12 cellular contexts compared by ENCODE assay signal in genomic region chr19:5628470-5628869, GRCh38. TPM values are rescaled to one million over a fixed set of nuclear protein-coding genes. Genes with fewer than 3 reads are reported as not detected.
DNase-seq lines count a peak whose midpoint lies in the region; ATAC-seq and FAIRE-seq lines count a peak whose summit lies in the region.
"Had no signal": no experiment of that assay in that cellular context is flagged by ENCODE, and none has a peak within 500 bp of the region (broad histone marks: within the 10 kb centered on the region; RNA-seq: fewer than 3 reads in every experiment).

No MANE protein-coding gene starts in this region.

- no peak for FAIRE-seq in frontal cortex (lab: Jason Lieb, UNC)
- FAIRE-seq: endometrium, RCC 7860, small intestine had no signal

- H3K27ac Mint-ChIP-seq in activated CD4-positive, alpha-beta memory T cell treated with anti-CD3 and anti-CD28 coated beads for 36 hours = peak overlapping the region; percentile 51
- H3K27ac Mint-ChIP-seq in memory B cell = peak overlapping the region; percentile 76

- CTCF ChIA-PET in activated CD4-positive, alpha-beta memory T cell treated with anti-CD3 and anti-CD28 coated beads for 36 hours (lab: Charles Lee) = no interaction called here

- H3K27me3 Mint-ChIP-seq in activated CD4-positive, alpha-beta memory T cell treated with anti-CD3 and anti-CD28 coated beads for 36 hours = no peaks in the 10 kb centered on the region
- H3K27me3 Mint-ChIP-seq in memory B cell = no peaks in the 10 kb centered on the region

- H3K4me3 Mint-ChIP-seq in activated CD4-positive, alpha-beta memory T cell treated with anti-CD3 and anti-CD28 coated beads for 36 hours = no peak overlapping the region
- peak overlapping the region; percentile 66 for H3K4me3 Mint-ChIP-seq in memory B cell

- POLR2A ChIA-PET in activated CD4-positive, alpha-beta memory T cell treated with anti-CD3 and anti-CD28 coated beads for 36 hours (lab: Charles Lee) = no interaction called here

- intact Hi-C loops in activated CD4-positive, alpha-beta memory T cell treated with anti-CD3 and anti-CD28 coated beads for 36 hours (cut with micrococcal nuclease) = no loop called here

- peaks cover 76% of the 10 kb centered on the region for H3K4me1 Mint-ChIP-seq in activated CD4-positive, alpha-beta memory T cell treated with anti-CD3 and anti-CD28 coated beads for 36 hours (ENCODE audit: low read depth)
- peaks cover 44% of the 10 kb centered on the region for H3K4me1 Mint-ChIP-seq in memory B cell

- peaks cover 63% of the 10 kb centered on the region for H3K36me3 Mint-ChIP-seq in activated CD4-positive, alpha-beta memory T cell treated with anti-CD3 and anti-CD28 coated beads for 36 hours
- H3K36me3 Mint-ChIP-seq in memory B cell = peaks cover 19% of the 10 kb centered on the region

- no peak for ATAC-seq in memory B cell (ENCODE audit: low read depth)

- DNase-seq in AG08395 (ENCODE audit: low spot score) (peak; percentile 30), memory B cell (ENCODE audit: low spot score in 2 of 2) (no peak), frontal cortex (ENCODE audit: low spot score in 2 of 2) (no peak), occipital lobe (lab: John Stamatoyannopoulos, UW) (no peak), NCI-H2196 (lab: John Stamatoyannopoulos, UW; ENCODE audit: unreplicated experiment) (no peak), GM19240 (ENCODE audit: insufficient read length, low spot score) (no peak)
- DNase-seq in activated CD4-positive, alpha-beta memory T cell treated with anti-CD3 and anti-CD28 coated beads for 36 hours = no peak
- DNase-seq: NCI-H1930, small intestine had no signal

- H3K9me3 Mint-ChIP-seq in activated CD4-positive, alpha-beta memory T cell treated with anti-CD3 and anti-CD28 coated beads for 36 hours = no peaks in the 10 kb centered on the region
- H3K9me3 Mint-ChIP-seq in memory B cell = no peaks in the 10 kb centered on the region

- H3K4me3 ChIP-seq in GM08714 (ENCODE audit: low read length) = peak overlapping the region; percentile 5; the same call in 1 of the 2 replicates

RNA-seq across cellular contexts. Expression of gene SAFB, which starts 5.6 kb away (rescaled TPM):
- total RNA-seq in activated CD4-positive, alpha-beta memory T cell treated with anti-CD3 and anti-CD28 coated beads for 36 hours = 100 to 1,000 TPM; 103 to 113 TPM
- total RNA-seq in frontal cortex (86.4 TPM), occipital lobe (76.6 TPM)

RNA-seq across cellular contexts. Expression of gene SAFB2, which starts 5.9 kb away (rescaled TPM):
- 10 to 100 TPM; 63.5 to 76.4 TPM for total RNA-seq in activated CD4-positive, alpha-beta memory T cell treated with anti-CD3 and anti-CD28 coated beads for 36 hours
- total RNA-seq in frontal cortex (37.9 TPM), occipital lobe (44.3 TPM)

RNA-seq across cellular contexts. Expression of gene MICOS13, which starts 51.8 kb away (rescaled TPM):
- total RNA-seq in activated CD4-positive, alpha-beta memory T cell treated with anti-CD3 and anti-CD28 coated beads for 36 hours = 10 to 100 TPM; 50.9 to 55.3 TPM
- total RNA-seq in frontal cortex (15.1 TPM), occipital lobe (16.2 TPM)

RNA-seq across cellular contexts. Expression of gene HSD11B1L, which starts 52.4 kb away (rescaled TPM):
- 1 to 10 TPM; 3.8 to 4.1 TPM for total RNA-seq in activated CD4-positive, alpha-beta memory T cell treated with anti-CD3 and anti-CD28 coated beads for 36 hours
- total RNA-seq in frontal cortex (27.3 TPM), occipital lobe (16.7 TPM)
